9 cellular contexts compared by ENCODE assay signal in the genomic region with DNA sequence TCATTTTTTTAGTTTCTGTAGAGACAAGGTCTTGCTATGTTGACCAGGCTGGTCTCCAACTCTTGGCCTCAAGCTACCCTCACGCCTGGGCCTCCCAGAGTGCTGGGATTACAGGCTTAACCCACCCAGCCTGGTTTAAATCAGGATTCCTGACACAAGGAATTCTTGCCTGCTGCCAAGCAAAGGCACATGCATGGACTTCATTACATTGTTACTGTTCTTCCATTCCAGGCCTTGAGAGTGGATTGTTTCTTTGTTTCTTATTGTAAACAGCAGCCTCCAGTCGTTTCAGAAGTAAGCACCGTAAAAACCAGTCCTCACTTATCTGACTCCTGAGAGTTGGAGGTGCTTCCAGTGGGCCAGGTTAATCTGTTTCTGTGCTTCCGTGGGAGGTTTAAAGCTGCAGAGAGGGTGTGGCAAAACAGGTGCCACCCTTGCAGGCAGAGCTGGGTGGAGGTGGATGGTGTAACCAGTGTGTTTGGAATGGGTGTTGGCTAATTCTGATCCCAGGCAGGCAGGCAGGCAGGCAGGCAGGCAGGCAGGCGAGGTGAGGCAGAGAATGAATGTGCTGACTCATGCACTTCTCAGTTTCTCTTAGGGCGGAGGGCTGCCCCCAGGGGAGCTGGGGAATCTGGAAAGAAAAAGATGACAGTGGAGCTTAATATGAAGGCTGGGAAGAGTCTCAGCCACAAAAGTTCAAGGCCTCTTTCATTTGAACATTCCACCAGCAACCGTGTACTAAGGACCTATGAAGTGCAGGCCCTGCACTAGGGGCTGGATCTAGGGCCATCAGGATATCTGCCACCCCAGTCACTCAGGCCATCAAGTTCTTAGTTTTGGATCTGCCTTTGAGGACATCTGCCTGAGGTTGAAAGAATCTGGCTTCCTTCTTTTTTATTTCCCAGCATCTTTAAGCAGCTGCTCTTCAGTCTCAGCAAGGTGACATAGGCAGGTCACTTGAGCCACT. TPM values are rescaled to one million over a fixed set of nuclear protein-coding genes. Genes with fewer than 3 reads are reported as not detected.
DNase-seq lines count a peak whose midpoint lies in the region; ATAC-seq and TF ChIP-seq lines count a peak whose summit lies in the region.
"Had no signal": no experiment of that assay in that cellular context is flagged by ENCODE, and none has a peak within 500 bp of the region (broad histone marks: within the 10 kb centered on the region; RNA-seq: fewer than 3 reads in every experiment).

No MANE protein-coding gene starts in this region.

- in situ Hi-C loops in G401 (cut with HindIII; ENCODE audit: low sequenced_read_pairs) = no loop called here

- no peak overlapping the region for H3K4me3 ChIP-seq in psoas muscle

- H3K36me3 ChIP-seq in psoas muscle (ENCODE audit: insufficient read depth in 1 of 2, low read depth in 1 of 2) = no peaks in the 10 kb centered on the region

- H3K4me1 Mint-ChIP-seq in CD4-positive, alpha-beta T cell (ENCODE audit: low read depth) = no peaks in the 10 kb centered on the region

- WGBS in psoas muscle, 3 donors = 31 to 36% (median 35%) methylated on average over 7 of the region's 7 CpGs

- peak overlapping the region; percentile 72 for H3K27ac ChIP-seq in psoas muscle
- H3K27ac ChIP-seq in CD4-positive, alpha-beta T cell (ENCODE audit: low read depth, low read length) = no peak overlapping the region

- no peaks in the 10 kb centered on the region for H3K9me3 Mint-ChIP-seq in CD4-positive, alpha-beta T cell
- H3K9me3 Mint-ChIP-seq: activated naive CD8-positive, alpha-beta T cell treated with anti-CD3 and anti-CD28 coated beads, Interleukin-2, amount 10 ng/mL, durations not matched to agents 7 days and 5 days had no signal

- no peaks in the 10 kb centered on the region for H3K36me3 Mint-ChIP-seq in CD4-positive, alpha-beta T cell (ENCODE audit: low read depth)
- H3K36me3 Mint-ChIP-seq: activated naive CD8-positive, alpha-beta T cell treated with anti-CD3 and anti-CD28 coated beads, Interleukin-2, amount 10 ng/mL, durations not matched to agents 7 days and 5 days had no signal

- peaks cover 18% of the 10 kb centered on the region for H3K4me1 ChIP-seq in psoas muscle

- no peaks in the 10 kb centered on the region for H3K27me3 Mint-ChIP-seq in CD4-positive, alpha-beta T cell

- intact Hi-C loops in psoas muscle (cut with DNase I) = loop anchor here in 1 of 2 donors (2.0 kb wide), 1 partner anchor 58 kb away; no protein-coding TSS in a partner anchor
- intact Hi-C loops in CD4-positive, alpha-beta T cell (cut with DNase I, micrococcal nuclease) = no loop called here

- TF ChIP-seq CTCF in psoas muscle (IDR thresholded peaks at IDR 0.05) = no peak
- TF ChIP-seq CTCF in CD4-positive, alpha-beta T cell (IDR thresholded peaks at IDR 0.05) = no peak

- POLR2A ChIA-PET in CD4-positive, alpha-beta T cell (lab: Charles Lee) = no interaction called here

- no peaks in the 10 kb centered on the region for H3K9me3 ChIP-seq in psoas muscle
- no peaks in the 10 kb centered on the region for H3K9me3 ChIP-seq in CD4-positive, alpha-beta T cell (ENCODE audit: control insufficient read depth, low read length)

- peaks cover 0 to 3% (median 0%) of the 10 kb centered on the region in 3 donors for H3K27me3 ChIP-seq in psoas muscle (ENCODE audit: insufficient read depth in 3 of 3, low read length in 2 of 3)
- H3K27me3 ChIP-seq in CD4-positive, alpha-beta T cell (ENCODE audit: control insufficient read depth, insufficient read depth, low read length) = no peaks in the 10 kb centered on the region

- H3K27ac Mint-ChIP-seq in CD4-positive, alpha-beta T cell = no peak overlapping the region
- H3K27ac Mint-ChIP-seq: activated naive CD8-positive, alpha-beta T cell treated with anti-CD3 and anti-CD28 coated beads, Interleukin-2, amount 10 ng/mL, durations not matched to agents 7 days and 5 days had no signal

- CTCF ChIA-PET in CD4-positive, alpha-beta T cell (lab: Charles Lee) = interaction anchor here (0.6 kb wide), 1 partner anchor 24 kb away, joined by 4 read pairs; no protein-coding TSS in a partner anchor

- ATAC-seq in esophagus mucosa = peak; percentile 96
- peak; percentile 69 to 88 (median 80) for ATAC-seq in psoas muscle
- no peak for ATAC-seq in HG03139 (IDR thresholded peaks at IDR 0.05; ENCODE audit: unreplicated experiment)
- ATAC-seq in CD4-positive, alpha-beta T cell (ENCODE audit: poor library complexity) = no peak
- ATAC-seq in HG03097 (IDR thresholded peaks at IDR 0.05; ENCODE audit: low FRiP score, unreplicated experiment) = no peak

- DNase-seq in GM03348 (ENCODE audit: low spot score) = peak; percentile 75
- DNase-seq in NCI-H2171 treated with DMSO at 0.1 percent for 48 hours (lab: John Stamatoyannopoulos, UW) = peak; percentile 52
- DNase-seq in psoas muscle = peak in 1 of 2 donors; percentile 31
- DNase-seq in G401 (ENCODE audit: low spot score) = no peak
- DNase-seq in CD4-positive, alpha-beta T cell = no peak
- DNase-seq: activated naive CD8-positive, alpha-beta T cell treated with anti-CD3 and anti-CD28 coated beads, Interleukin-2, amount 10 ng/mL, durations not matched to agents 7 days and 5 days had no signal

- H3K4me3 Mint-ChIP-seq in CD4-positive, alpha-beta T cell = no peak overlapping the region
- H3K4me3 Mint-ChIP-seq: activated naive CD8-positive, alpha-beta T cell treated with anti-CD3 and anti-CD28 coated beads, Interleukin-2, amount 10 ng/mL, durations not matched to agents 7 days and 5 days had no signal

RNA-seq across cellular contexts. Expression of gene CDCP1, which starts 37.0 kb away (rescaled TPM):
- total RNA-seq in esophagus mucosa = 85.6 TPM
- total RNA-seq in psoas muscle = 1 to 10 TPM in 1 of 4 donors, under 1 TPM in 3; 0.24 to 1.4 (median 0.37) TPM
- under 1 TPM; 0.01 to 0.65 (median 0.21) TPM for polyA plus RNA-seq in psoas muscle
- total RNA-seq in G401 (2014; rRNA removed; shearing (Covaris generic)) = not detected in 2 replicates
- 1 to 10 TPM; 1.7 to 1.8 TPM for total RNA-seq in CD4-positive, alpha-beta T cell

RNA-seq across cellular contexts. Expression of gene TMEM158, which starts 42.9 kb away (rescaled TPM):
- total RNA-seq in esophagus mucosa = 3.5 TPM
- total RNA-seq in psoas muscle = 1 to 10 TPM; 1.4 to 6.5 (median 1.5) TPM
- 10 to 100 TPM in 1 of 3 donors, 1 to 10 TPM in 1, under 1 TPM in 1; 0.48 to 15.7 (median 2.4) TPM for polyA plus RNA-seq in psoas muscle
- total RNA-seq in G401 (2014; rRNA removed; shearing (Covaris generic)) = not detected in 2 replicates
- total RNA-seq in CD4-positive, alpha-beta T cell = not detected
- total RNA-seq: activated naive CD8-positive, alpha-beta T cell treated with anti-CD3 and anti-CD28 coated beads, Interleukin-2, amount 10 ng/mL, durations not matched to agents 7 days and 5 days had no signal

Comparison
In these comparisons a context has a peak if more than half of its experiments do, and no peak if none do; other contexts are left out.
1. DNase-seq: peak in GM03348 (single experiment) and NCI-H2171 treated with DMSO at 0.1 percent for 48 hours (single experiment); none in G401 (single experiment) and CD4-positive, alpha-beta T cell (0 of 10).
2. ATAC-seq: peak in esophagus mucosa (single experiment) and psoas muscle (4 of 4); none in HG03139 (single experiment), CD4-positive, alpha-beta T cell (single experiment) and HG03097 (single experiment).
3. RNA of gene CDCP1, which starts 37.0 kb away (total RNA-seq): 85.6 TPM in esophagus mucosa (single experiment); 1.7 to 1.8 TPM in CD4-positive, alpha-beta T cell, 0.24 to 1.4 TPM in psoas muscle and not detected in G401; every median in the first group is over 10 times any median in the second.